14 cellular contexts compared by ENCODE assay signal in genomic region chr5:178348356-178349146, GRCh38.
"Had no signal": no experiment of that assay in that cellular context is flagged by ENCODE, and none has a peak within 500 bp of the region (broad histone marks: within the 10 kb centered on the region; RNA-seq: fewer than 3 reads in every experiment).

No MANE protein-coding gene starts in this region.

- H3K27ac ChIP-seq: transverse colon had no signal

- ATAC-seq: activated T-helper 17 cell treated with anti-CD3 and anti-CD28 coated beads, Interleukin-2, amount 50 U/mL, for 72 hours; effector memory CD8-positive, alpha-beta T cell; left colon; stimulated activated memory B cell treated with anti-CD40 and anti-IgM and Interleukin-4, amounts not matched to agents 10 μg/mL and 1 μg/mL and 100 μg/mL, for 72 hours had no signal

- H3K4me3 ChIP-seq: smooth muscle cell, transverse colon had no signal

- DNase-seq: activated CD4-positive, alpha-beta T cell treated with anti-CD3 and anti-CD28 coated beads, Interleukin-2, amount 10 ng/mL, durations not matched to agents 7 days and 5 days; activated CD4-positive, CD25-positive, alpha-beta regulatory T cell; activated CD8-positive, alpha-beta memory T cell treated with anti-CD3 and anti-CD28 coated beads for 24 hours; activated naive CD4-positive, alpha-beta T cell treated with anti-CD3 and anti-CD28 coated beads for 36 hours; activated T-cell treated with anti-CD3 and anti-CD28 coated beads for 4 hours; central memory CD4-positive, alpha-beta T cell; effector memory CD8-positive, alpha-beta T cell; left colon; mammary epithelial cell; T-helper 2 cell; transverse colon had no signal
